In the genomic region with DNA sequence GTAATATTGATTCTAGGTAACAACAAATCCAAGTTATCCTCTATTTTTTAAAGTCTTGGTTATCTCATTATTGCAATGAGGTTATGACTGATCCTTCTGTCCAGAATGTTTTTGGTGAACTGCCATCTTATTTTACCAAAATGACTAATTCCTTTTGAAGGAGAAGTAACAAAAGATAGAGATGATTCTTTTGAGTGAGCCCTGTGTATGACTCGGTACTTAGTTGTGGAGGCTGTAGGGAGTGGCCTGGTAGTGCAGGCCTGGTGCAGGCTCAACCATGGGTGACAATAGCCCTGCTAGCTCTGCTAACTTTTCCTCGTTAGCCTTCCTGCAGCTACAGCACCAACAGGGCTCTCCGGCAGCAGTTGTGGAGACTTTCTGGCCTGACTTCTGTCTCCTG, we compare ENCODE assay signal across 19 cellular contexts.
"Had no signal": no experiment of that assay in that cellular context is flagged by ENCODE, and none has a peak within 500 bp of the region (broad histone marks: within the 10 kb centered on the region; RNA-seq: fewer than 3 reads in every experiment).

No MANE protein-coding gene starts in this region.

- H3K36me3 Mint-ChIP-seq: brain; natural killer cell treated with Interleukin-12 subunit alpha and Interleukin-12 subunit beta and Interleukin-15 and Interleukin-18, amount 100 ng/mL, for 72 hours had no signal

- H3K27me3 ChIP-seq: colonic mucosa, right atrium auricular region, suprapubic skin had no signal

- H3K27me3 Mint-ChIP-seq: activated CD4-positive, alpha-beta memory T cell treated with anti-CD3 and anti-CD28 coated beads, Interleukin-2, amount 10 ng/mL, durations not matched to agents 7 days and 5 days had no signal

- H3K27ac Mint-ChIP-seq: activated CD4-positive, alpha-beta memory T cell treated with anti-CD3 and anti-CD28 coated beads, Interleukin-2, amount 10 ng/mL, durations not matched to agents 7 days and 5 days; brain had no signal

- H3K27ac ChIP-seq: colonic mucosa, right atrium auricular region, suprapubic skin had no signal

- DNase-seq: activated CD4-positive, alpha-beta memory T cell treated with anti-CD3 and anti-CD28 coated beads, Interleukin-2, amount 10 ng/mL, durations not matched to agents 7 days and 5 days; activated CD4-positive, CD25-positive, alpha-beta regulatory T cell treated with anti-CD3 and anti-CD28 coated beads, Interleukin-2, amount 50 U/mL, for 72 hours; activated CD8-positive, alpha-beta memory T cell treated with anti-CD3 and anti-CD28 coated beads, Interleukin-2, amount 50 U/mL, for 4 hours; activated naive CD4-positive, alpha-beta T cell treated with anti-CD3 and anti-CD28 coated beads, Interleukin-2, amount 50 U/mL, for 16 hours; amniotic stem cell; central memory CD4-positive, alpha-beta T cell; colonic mucosa; foreskin melanocyte; occipital lobe; stimulated activated CD4-positive, alpha-beta T cell treated with anti-CD3 and anti-CD28 coated beads, Interleukin-2, amount 100 ng/mL, for 48 hours; stimulated activated naive CD4-positive, alpha-beta T cell treated with Interleukin-2 at 50 U/mL for 16 hours; T-helper 1 cell; T1000; trophoblast cell had no signal

- ATAC-seq: natural killer cell treated with Interleukin-12 subunit alpha and Interleukin-12 subunit beta and Interleukin-15 and Interleukin-18, amount 100 ng/mL, for 72 hours; SK-N-SH treated with all-trans-retinoic acid at 6 μM for 48 hours had no signal

- H3K9me3 ChIP-seq: colonic mucosa, right atrium auricular region, suprapubic skin had no signal

- H3K36me3 ChIP-seq: colonic mucosa, right atrium auricular region, suprapubic skin had no signal

- H3K4me3 Mint-ChIP-seq: activated CD4-positive, alpha-beta memory T cell treated with anti-CD3 and anti-CD28 coated beads, Interleukin-2, amount 10 ng/mL, durations not matched to agents 7 days and 5 days; brain; natural killer cell treated with Interleukin-12 subunit alpha and Interleukin-12 subunit beta and Interleukin-15 and Interleukin-18, amount 100 ng/mL, for 72 hours had no signal

- H3K4me3 ChIP-seq: colonic mucosa, right atrium auricular region, suprapubic skin had no signal

- H3K4me1 ChIP-seq: colonic mucosa had no signal

- H3K9me3 Mint-ChIP-seq: brain had no signal
